1 cellular context compared by ENCODE assay signal in the genomic region with DNA sequence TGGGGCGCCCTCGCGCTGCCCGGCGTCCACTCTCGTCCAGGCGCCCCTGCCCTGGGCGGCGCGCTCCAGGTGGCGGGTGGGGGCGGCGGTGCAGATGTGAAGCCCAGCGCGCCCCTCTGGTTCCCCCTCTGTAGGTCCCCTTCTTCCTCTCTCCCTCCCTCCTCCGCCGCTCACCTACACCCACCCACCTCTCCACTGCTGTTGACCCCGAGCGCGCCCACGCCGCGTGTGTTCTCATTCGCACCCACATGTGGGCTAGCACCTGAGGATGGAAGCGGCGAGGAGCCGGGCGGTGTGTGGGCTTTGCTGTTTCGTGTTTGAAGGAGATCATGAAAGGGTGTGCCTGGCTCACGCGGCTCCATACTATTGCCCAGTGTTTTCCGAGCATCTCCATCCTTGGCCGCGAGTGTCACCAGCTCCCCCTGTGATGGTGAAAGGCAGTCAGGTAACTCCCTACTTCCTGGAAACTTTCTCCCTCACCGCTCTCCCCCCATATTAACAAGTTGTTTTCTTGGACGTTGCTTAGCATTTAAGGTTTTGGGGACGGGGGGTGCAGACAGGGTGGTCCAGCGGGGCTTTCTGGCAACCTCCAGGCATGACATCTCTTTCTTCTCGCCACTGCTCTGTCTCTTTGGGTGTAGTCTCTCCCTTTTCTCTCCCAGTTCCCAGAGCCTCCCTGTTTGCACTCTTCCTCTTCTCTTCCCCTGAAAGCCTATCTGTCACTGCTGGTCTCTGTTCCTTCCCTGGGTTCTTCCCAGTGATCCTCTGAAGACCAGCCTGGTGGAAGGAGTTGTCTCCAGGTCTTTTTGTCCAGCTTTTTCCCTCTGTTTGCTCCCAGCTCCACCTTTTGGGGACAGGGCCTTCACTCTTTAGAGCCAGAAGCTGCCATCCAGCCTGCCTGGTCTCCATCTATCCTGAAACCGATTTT.
TF ChIP-seq lines count a peak whose summit lies in the region.

No MANE protein-coding gene starts in this region.

TF ChIP-seq in WTC11, 78 proteins besides CTCF, POLR2A, EP300 and RAD21 (continued from another document):
- TF ChIP-seq, protein P1, sequence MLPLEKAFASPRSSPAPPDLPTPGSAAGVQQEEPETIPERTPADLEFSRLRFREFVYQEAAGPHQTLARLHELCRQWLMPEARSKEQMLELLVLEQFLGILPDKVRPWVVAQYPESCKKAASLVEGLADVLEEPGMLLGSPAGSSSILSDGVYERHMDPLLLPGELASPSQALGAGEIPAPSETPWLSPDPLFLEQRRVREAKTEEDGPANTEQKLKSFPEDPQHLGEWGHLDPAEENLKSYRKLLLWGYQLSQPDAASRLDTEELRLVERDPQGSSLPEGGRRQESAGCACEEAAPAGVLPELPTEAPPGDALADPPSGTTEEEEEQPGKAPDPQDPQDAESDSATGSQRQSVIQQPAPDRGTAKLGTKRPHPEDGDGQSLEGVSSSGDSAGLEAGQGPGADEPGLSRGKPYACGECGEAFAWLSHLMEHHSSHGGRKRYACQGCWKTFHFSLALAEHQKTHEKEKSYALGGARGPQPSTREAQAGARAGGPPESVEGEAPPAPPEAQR (CRISPR knock-in tag; IDR thresholded peaks at IDR 0.05) = no peak
- TF ChIP-seq MYBL2 (CRISPR knock-in tag; IDR thresholded peaks at IDR 0.05) (no peak), ELF4 (CRISPR knock-in tag; IDR thresholded peaks at IDR 0.05; ENCODE audit: low read depth) (no peak), ZNF423 (CRISPR knock-in tag; IDR thresholded peaks at IDR 0.05) (no peak), PRRX2 (CRISPR knock-in tag; IDR thresholded peaks at IDR 0.05) (no peak), EMX1 (CRISPR knock-in tag; IDR thresholded peaks at IDR 0.05) (no peak), NFYB (CRISPR knock-in tag; conservative IDR thresholded peaks at IDR 0.05; ENCODE audit: low read depth) (no peak), ZNF396 (CRISPR knock-in tag; IDR thresholded peaks at IDR 0.05; ENCODE audit: borderline replicate concordance) (no peak), GRHL2 (CRISPR knock-in tag; IDR thresholded peaks at IDR 0.05; ENCODE audit: insufficient replicate concordance, severe bottlenecking) (no peak), TP53 (CRISPR knock-in tag; IDR thresholded peaks at IDR 0.05) (no peak)
- TF ChIP-seq, protein P2, sequence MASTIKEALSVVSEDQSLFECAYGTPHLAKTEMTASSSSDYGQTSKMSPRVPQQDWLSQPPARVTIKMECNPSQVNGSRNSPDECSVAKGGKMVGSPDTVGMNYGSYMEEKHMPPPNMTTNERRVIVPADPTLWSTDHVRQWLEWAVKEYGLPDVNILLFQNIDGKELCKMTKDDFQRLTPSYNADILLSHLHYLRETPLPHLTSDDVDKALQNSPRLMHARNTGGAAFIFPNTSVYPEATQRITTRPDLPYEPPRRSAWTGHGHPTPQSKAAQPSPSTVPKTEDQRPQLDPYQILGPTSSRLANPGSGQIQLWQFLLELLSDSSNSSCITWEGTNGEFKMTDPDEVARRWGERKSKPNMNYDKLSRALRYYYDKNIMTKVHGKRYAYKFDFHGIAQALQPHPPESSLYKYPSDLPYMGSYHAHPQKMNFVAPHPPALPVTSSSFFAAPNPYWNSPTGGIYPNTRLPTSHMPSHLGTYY (CRISPR knock-in tag; IDR thresholded peaks at IDR 0.05) = no peak
- TF ChIP-seq, protein P3, sequence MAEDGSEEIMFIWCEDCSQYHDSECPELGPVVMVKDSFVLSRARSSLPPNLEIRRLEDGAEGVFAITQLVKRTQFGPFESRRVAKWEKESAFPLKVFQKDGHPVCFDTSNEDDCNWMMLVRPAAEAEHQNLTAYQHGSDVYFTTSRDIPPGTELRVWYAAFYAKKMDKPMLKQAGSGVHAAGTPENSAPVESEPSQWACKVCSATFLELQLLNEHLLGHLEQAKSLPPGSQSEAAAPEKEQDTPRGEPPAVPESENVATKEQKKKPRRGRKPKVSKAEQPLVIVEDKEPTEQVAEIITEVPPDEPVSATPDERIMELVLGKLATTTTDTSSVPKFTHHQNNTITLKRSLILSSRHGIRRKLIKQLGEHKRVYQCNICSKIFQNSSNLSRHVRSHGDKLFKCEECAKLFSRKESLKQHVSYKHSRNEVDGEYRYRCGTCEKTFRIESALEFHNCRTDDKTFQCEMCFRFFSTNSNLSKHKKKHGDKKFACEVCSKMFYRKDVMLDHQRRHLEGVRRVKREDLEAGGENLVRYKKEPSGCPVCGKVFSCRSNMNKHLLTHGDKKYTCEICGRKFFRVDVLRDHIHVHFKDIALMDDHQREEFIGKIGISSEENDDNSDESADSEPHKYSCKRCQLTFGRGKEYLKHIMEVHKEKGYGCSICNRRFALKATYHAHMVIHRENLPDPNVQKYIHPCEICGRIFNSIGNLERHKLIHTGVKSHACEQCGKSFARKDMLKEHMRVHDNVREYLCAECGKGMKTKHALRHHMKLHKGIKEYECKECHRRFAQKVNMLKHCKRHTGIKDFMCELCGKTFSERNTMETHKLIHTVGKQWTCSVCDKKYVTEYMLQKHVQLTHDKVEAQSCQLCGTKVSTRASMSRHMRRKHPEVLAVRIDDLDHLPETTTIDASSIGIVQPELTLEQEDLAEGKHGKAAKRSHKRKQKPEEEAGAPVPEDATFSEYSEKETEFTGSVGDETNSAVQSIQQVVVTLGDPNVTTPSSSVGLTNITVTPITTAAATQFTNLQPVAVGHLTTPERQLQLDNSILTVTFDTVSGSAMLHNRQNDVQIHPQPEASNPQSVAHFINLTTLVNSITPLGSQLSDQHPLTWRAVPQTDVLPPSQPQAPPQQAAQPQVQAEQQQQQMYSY (CRISPR knock-in tag; IDR thresholded peaks at IDR 0.05) = no peak
- TF ChIP-seq, protein P4, sequence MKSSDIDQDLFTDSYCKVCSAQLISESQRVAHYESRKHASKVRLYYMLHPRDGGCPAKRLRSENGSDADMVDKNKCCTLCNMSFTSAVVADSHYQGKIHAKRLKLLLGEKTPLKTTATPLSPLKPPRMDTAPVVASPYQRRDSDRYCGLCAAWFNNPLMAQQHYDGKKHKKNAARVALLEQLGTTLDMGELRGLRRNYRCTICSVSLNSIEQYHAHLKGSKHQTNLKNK (CRISPR knock-in tag; IDR thresholded peaks at IDR 0.05) = no peak
- TF ChIP-seq, protein P5, sequence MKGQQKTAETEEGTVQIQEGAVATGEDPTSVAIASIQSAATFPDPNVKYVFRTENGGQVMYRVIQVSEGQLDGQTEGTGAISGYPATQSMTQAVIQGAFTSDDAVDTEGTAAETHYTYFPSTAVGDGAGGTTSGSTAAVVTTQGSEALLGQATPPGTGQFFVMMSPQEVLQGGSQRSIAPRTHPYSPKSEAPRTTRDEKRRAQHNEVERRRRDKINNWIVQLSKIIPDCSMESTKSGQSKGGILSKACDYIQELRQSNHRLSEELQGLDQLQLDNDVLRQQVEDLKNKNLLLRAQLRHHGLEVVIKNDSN (CRISPR knock-in tag; IDR thresholded peaks at IDR 0.05) = no peak
